ENCODE assay signal across 9 cellular contexts in genomic region chr4:145808021-145808650, GRCh38.
DNase-seq lines count a peak whose midpoint lies in the region; ATAC-seq and TF ChIP-seq lines count a peak whose summit lies in the region.
"Had no signal": no experiment of that assay in that cellular context is flagged by ENCODE, and none has a peak within 500 bp of the region (broad histone marks: within the 10 kb centered on the region; RNA-seq: fewer than 3 reads in every experiment).

No MANE protein-coding gene starts in this region.

- in situ Hi-C loops in KBM-7 (cut with MboI; ENCODE audit: low pct_unique_long_range_greater_than_20kb, low sequenced_read_pairs) = no loop called here

- H3K9me3 ChIP-seq in colonic mucosa = no peaks in the 10 kb centered on the region

- H3K9ac ChIP-seq in colonic mucosa (ENCODE audit: low read depth in 2 of 2, low read length in 2 of 2) = no peak overlapping the region

- ATAC-seq in GM19455 (IDR thresholded peaks at IDR 0.05; ENCODE audit: unreplicated experiment) = peak; percentile 53
- peak; percentile 78 for ATAC-seq in HG03378 (IDR thresholded peaks at IDR 0.05; ENCODE audit: unreplicated experiment)

- H3K4me3 ChIP-seq in colonic mucosa = no peak overlapping the region

- intact Hi-C loops in colonic mucosa (cut with DNase I) = no loop called here

- DNase-seq in EH (ENCODE audit: low read depth) = peak; percentile 94
- peak; percentile 12 to 61 for DNase-seq in activated CD4-positive, alpha-beta T cell treated with anti-CD3 and anti-CD28 coated beads, Interleukin-2, amount 50 U/mL, for 24 hours (ENCODE audit: low read depth in 1 of 2, low spot score in 1 of 2)
- peak; percentile 44 for DNase-seq in foreskin melanocyte
- DNase-seq in stimulated activated CD4-positive, alpha-beta T cell treated with anti-CD3 and anti-CD28 coated beads, Interleukin-4, amount 100 ng/mL, for 1 hour = peak; percentile 27
- no peak for DNase-seq in KBM-7
- DNase-seq in colonic mucosa = no peak

- no peaks in the 10 kb centered on the region for H3K36me3 ChIP-seq in colonic mucosa

- no peak for TF ChIP-seq CTCF in colonic mucosa (IDR thresholded peaks at IDR 0.05)

- no peaks in the 10 kb centered on the region for H3K4me1 ChIP-seq in colonic mucosa

- no peaks in the 10 kb centered on the region for H3K27me3 ChIP-seq in colonic mucosa

- H3K27ac ChIP-seq in colonic mucosa = no peak overlapping the region
- H3K27ac ChIP-seq: VCaP had no signal

Comparison
In these comparisons a context has a peak if more than half of its experiments do, and no peak if none do; other contexts are left out.
1. DNase-seq: peak in EH (single experiment), activated CD4-positive, alpha-beta T cell treated with anti-CD3 and anti-CD28 coated beads, Interleukin-2, amount 50 U/mL, for 24 hours (2 of 2), foreskin melanocyte (single experiment) and stimulated activated CD4-positive, alpha-beta T cell treated with anti-CD3 and anti-CD28 coated beads, Interleukin-4, amount 100 ng/mL, for 1 hour (single experiment); none in KBM-7 (single experiment) and colonic mucosa (single experiment).